Comparison of ENCODE assay signal across 17 cellular contexts in the genomic region with DNA sequence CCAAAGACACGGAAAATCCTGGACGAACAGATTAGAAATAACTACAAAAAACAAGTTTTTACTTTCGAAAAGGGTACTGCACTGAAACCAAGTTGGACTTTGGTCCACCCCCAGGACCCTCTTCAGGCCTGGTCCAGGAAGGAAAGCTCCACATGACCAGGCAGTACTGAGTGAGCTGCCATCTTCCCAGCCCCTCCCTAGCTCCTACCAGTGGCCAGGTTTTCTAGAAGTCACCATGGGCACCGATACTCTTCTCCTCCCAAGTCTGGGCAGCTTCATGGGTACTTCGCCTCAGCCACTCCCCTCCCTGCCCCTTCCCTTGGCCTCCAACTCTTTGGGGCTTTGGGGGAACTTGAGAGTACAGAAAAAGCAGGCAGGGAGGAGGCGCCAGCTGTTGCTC. TPM values are rescaled to one million over a fixed set of nuclear protein-coding genes. Genes with fewer than 3 reads are reported as not detected.
DNase-seq lines count a peak whose midpoint lies in the region; ATAC-seq and TF ChIP-seq lines count a peak whose summit lies in the region.
"Had no signal": no experiment of that assay in that cellular context is flagged by ENCODE, and none has a peak within 500 bp of the region (broad histone marks: within the 10 kb centered on the region; RNA-seq: fewer than 3 reads in every experiment).

No MANE protein-coding gene starts in this region.

- no peaks in the 10 kb centered on the region for H3K27me3 ChIP-seq in DND-41 (ENCODE audit: insufficient read depth, low read length, poor library complexity)
- H3K27me3 ChIP-seq: uterus had no signal

- peak overlapping the region; percentile 12; the same call in 1 of the 2 replicates for H3K27ac ChIP-seq in 22Rv1
- H3K27ac ChIP-seq in DND-41 (ENCODE audit: low read length), result peak overlapping the region; percentile 96

- H3K4me2 ChIP-seq in DND-41 (ENCODE audit: insufficient read depth, low read length), result no peak overlapping the region

- H3K4me1 ChIP-seq in DND-41 (ENCODE audit: insufficient read depth, low read length), result peaks cover 66% of the 10 kb centered on the region
- H3K4me1 ChIP-seq: uterus had no signal

- no peaks in the 10 kb centered on the region; the same call in 1 of the 2 replicates for H4K20me1 ChIP-seq in DND-41 (ENCODE audit: insufficient read depth, low read length)

- H3K27ac Mint-ChIP-seq in activated naive CD8-positive, alpha-beta T cell, result peak overlapping the region; percentile 99
- peak overlapping the region; percentile 97 for H3K27ac Mint-ChIP-seq in natural killer cell treated with Interleukin-12 subunit alpha and Interleukin-12 subunit beta and Interleukin-15 and Interleukin-18, amount 100 ng/mL, for 72 hours
- no peak overlapping the region for H3K27ac Mint-ChIP-seq in glutamatergic neuron (ENCODE audit: unreplicated experiment)

- peaks cover 60% of the 10 kb centered on the region for H3K36me3 Mint-ChIP-seq in activated naive CD8-positive, alpha-beta T cell
- H3K36me3 Mint-ChIP-seq in natural killer cell treated with Interleukin-12 subunit alpha and Interleukin-12 subunit beta and Interleukin-15 and Interleukin-18, amount 100 ng/mL, for 72 hours, result peaks cover 39% of the 10 kb centered on the region
- peaks cover 9% of the 10 kb centered on the region for H3K36me3 Mint-ChIP-seq in glutamatergic neuron (ENCODE audit: unreplicated experiment)

- H3K9me3 Mint-ChIP-seq in activated naive CD8-positive, alpha-beta T cell (ENCODE audit: low read depth), result no peaks in the 10 kb centered on the region
- H3K9me3 Mint-ChIP-seq in natural killer cell treated with Interleukin-12 subunit alpha and Interleukin-12 subunit beta and Interleukin-15 and Interleukin-18, amount 100 ng/mL, for 72 hours, result no peaks in the 10 kb centered on the region
- peaks cover 3% of the 10 kb centered on the region for H3K9me3 Mint-ChIP-seq in glutamatergic neuron (ENCODE audit: unreplicated experiment)

- H3K9ac ChIP-seq in DND-41 (ENCODE audit: low read depth, low read length), result peak overlapping the region; percentile 54; the same call in 1 of the 2 replicates

- no peak overlapping the region for H3K4me3 ChIP-seq in DND-41 (ENCODE audit: low read depth in 1 of 2, low read length in 2 of 2)
- H3K4me3 ChIP-seq: uterus had no signal

- peaks cover 41% of the 10 kb centered on the region for H3K79me2 ChIP-seq in DND-41 (ENCODE audit: insufficient read depth, low read length)

- H2AFZ ChIP-seq in DND-41 (ENCODE audit: low read depth, low read length), result no peak overlapping the region

- peaks cover 96% of the 10 kb centered on the region for H3K4me1 Mint-ChIP-seq in activated naive CD8-positive, alpha-beta T cell (ENCODE audit: low read depth)
- H3K4me1 Mint-ChIP-seq in natural killer cell treated with Interleukin-12 subunit alpha and Interleukin-12 subunit beta and Interleukin-15 and Interleukin-18, amount 100 ng/mL, for 72 hours (ENCODE audit: low read depth in 2 of 2), result peaks cover 78 to 83% of the 10 kb centered on the region in 2 donors
- H3K4me1 Mint-ChIP-seq in glutamatergic neuron (ENCODE audit: low read depth, unreplicated experiment), result peaks cover 1% of the 10 kb centered on the region

- POLR2A ChIA-PET in GM10248 (lab: Yijun Ruan, JAX), result interaction anchor here (0.7 to 1.1 kb wide), 2 partner anchors 17 to 40 kb away, joined by 3 to 4 read pairs; no protein-coding TSS in a partner anchor

- peak overlapping the region; percentile 88 for H3K4me3 Mint-ChIP-seq in activated naive CD8-positive, alpha-beta T cell
- peak overlapping the region; percentile 84 for H3K4me3 Mint-ChIP-seq in natural killer cell treated with Interleukin-12 subunit alpha and Interleukin-12 subunit beta and Interleukin-15 and Interleukin-18, amount 100 ng/mL, for 72 hours
- H3K4me3 Mint-ChIP-seq in glutamatergic neuron (ENCODE audit: unreplicated experiment), result no peak overlapping the region

- ATAC-seq in DND-41 (ENCODE audit: insufficient read depth, low read depth), result no peak
- ATAC-seq in natural killer cell treated with Interleukin-12 subunit alpha and Interleukin-12 subunit beta and Interleukin-15 and Interleukin-18, amount 100 ng/mL, for 72 hours, result no peak
- no peak for ATAC-seq in GM21423 (IDR thresholded peaks at IDR 0.05; ENCODE audit: unreplicated experiment)
- ATAC-seq: left ventricle myocardium superior had no signal

- no peaks in the 10 kb centered on the region for H3K9me3 ChIP-seq in DND-41 (ENCODE audit: insufficient read depth, low read length, severe bottlenecking)
- H3K9me3 ChIP-seq: uterus had no signal

- H3K27me3 Mint-ChIP-seq in activated naive CD8-positive, alpha-beta T cell, result no peaks in the 10 kb centered on the region
- H3K27me3 Mint-ChIP-seq in natural killer cell treated with Interleukin-12 subunit alpha and Interleukin-12 subunit beta and Interleukin-15 and Interleukin-18, amount 100 ng/mL, for 72 hours, result no peaks in the 10 kb centered on the region
- peaks cover 2% of the 10 kb centered on the region for H3K27me3 Mint-ChIP-seq in glutamatergic neuron (ENCODE audit: unreplicated experiment)

- TF ChIP-seq CTCF in 22Rv1 (IDR thresholded peaks at IDR 0.05) (no peak), DND-41 (IDR thresholded peaks at IDR 0.05; ENCODE audit: borderline replicate concordance, extremely low read depth, low read length, poor library complexity, severe bottlenecking) (no peak), glutamatergic neuron (IDR thresholded peaks at IDR 0.05; ENCODE audit: partially characterized antibody, unreplicated experiment) (no peak), GM10248 (IDR thresholded peaks at IDR 0.05; ENCODE audit: control extremely low read depth, extremely low read depth, low read depth, missing control alignments) (no peak)

- CTCF ChIA-PET in GM10248 (lab: Yijun Ruan, JAX), result interaction anchor here (1.1 to 8.0 kb wide), 8 partner anchors 12 to 128 kb away, joined by 3 to 84 read pairs (median 6); partner anchors contain the start of genes CD27, MRPL51 and TAPBPL

- DNase-seq in DND-41, result no peak
- no peak for DNase-seq in natural killer cell treated with Interleukin-12 subunit alpha and Interleukin-12 subunit beta and Interleukin-15 and Interleukin-18, amount 100 ng/mL, for 72 hours (ENCODE audit: low spot score)
- no peak for DNase-seq in glutamatergic neuron
- no peak for DNase-seq in NCI-H345 treated with DMSO at 0.1 percent for 48 hours (lab: John Stamatoyannopoulos, UW; ENCODE audit: unreplicated experiment)
- no peak for DNase-seq in GM10248 (ENCODE audit: extremely low spot score)
- DNase-seq: AML-193, amygdala, cortex of kidney, left ventricle myocardium superior, NCI-H1417 treated with DMSO at 0.1 percent for 48 hours, NCI-H446, nucleus accumbens, OCI-M1, uterus had no signal

- peaks cover 72% of the 10 kb centered on the region for H3K36me3 ChIP-seq in DND-41 (ENCODE audit: insufficient read depth, low read length)
- H3K36me3 ChIP-seq: uterus had no signal

RNA-seq across cellular contexts. Expression of gene VAMP1, which starts 6.6 kb away (rescaled TPM):
- 10 to 100 TPM; 24.1 to 36.8 TPM for total RNA-seq in natural killer cell treated with Interleukin-12 subunit alpha and Interleukin-12 subunit beta and Interleukin-15 and Interleukin-18, amount 100 ng/mL, for 72 hours
- total RNA-seq in glutamatergic neuron (ENCODE audit: unreplicated experiment), result 14.0 TPM

RNA-seq across cellular contexts. Expression of gene TAPBPL, which starts 12.0 kb away (rescaled TPM):
- 10 to 100 TPM; 24.6 to 26.3 TPM for total RNA-seq in natural killer cell treated with Interleukin-12 subunit alpha and Interleukin-12 subunit beta and Interleukin-15 and Interleukin-18, amount 100 ng/mL, for 72 hours
- 0.96 TPM for total RNA-seq in glutamatergic neuron (ENCODE audit: unreplicated experiment)

RNA-seq across cellular contexts. Expression of gene CD27, which starts 19.1 kb away (rescaled TPM):
- total RNA-seq in natural killer cell treated with Interleukin-12 subunit alpha and Interleukin-12 subunit beta and Interleukin-15 and Interleukin-18, amount 100 ng/mL, for 72 hours, result 1 to 10 TPM; 2.1 to 2.2 TPM
- not detected for total RNA-seq in glutamatergic neuron (ENCODE audit: unreplicated experiment)

RNA-seq across cellular contexts. Expression of gene MRPL51, which starts 29.2 kb away (rescaled TPM):
- 100 to 1,000 TPM; 200 to 217 TPM for total RNA-seq in natural killer cell treated with Interleukin-12 subunit alpha and Interleukin-12 subunit beta and Interleukin-15 and Interleukin-18, amount 100 ng/mL, for 72 hours
- total RNA-seq in glutamatergic neuron (ENCODE audit: unreplicated experiment), result 138 TPM

RNA-seq across cellular contexts. Expression of gene NCAPD2, which starts 30.0 kb away (rescaled TPM):
- total RNA-seq in natural killer cell treated with Interleukin-12 subunit alpha and Interleukin-12 subunit beta and Interleukin-15 and Interleukin-18, amount 100 ng/mL, for 72 hours, result 100 to 1,000 TPM in 1 of 2 donors, 10 to 100 TPM in 1; 73.4 to 131 TPM
- total RNA-seq in glutamatergic neuron (ENCODE audit: unreplicated experiment), result 29.3 TPM

Comparison
In these comparisons a context has a peak if more than half of its experiments do, and no peak if none do; other contexts are left out.
1. RNA of gene TAPBPL, which starts 12.0 kb away (total RNA-seq): 24.6 to 26.3 TPM in natural killer cell treated with Interleukin-12 subunit alpha and Interleukin-12 subunit beta and Interleukin-15 and Interleukin-18, amount 100 ng/mL, for 72 hours; 0.96 TPM in glutamatergic neuron (single experiment); every median in the first group is over 10 times any median in the second.